17 cellular contexts compared by ENCODE assay signal in genomic region chr4:184808719-184809062, GRCh38. TPM values are rescaled to one million over a fixed set of nuclear protein-coding genes. Genes with fewer than 3 reads are reported as not detected.
A peak's percentile ranks its signal among the peaks of the same experiment; 100 is the strongest.
DNase-seq lines count a peak whose midpoint lies in the region; ATAC-seq, FAIRE-seq and TF ChIP-seq lines count a peak whose summit lies in the region.
"Had no signal": no experiment of that assay in that cellular context is flagged by ENCODE, and none has a peak within 500 bp of the region (broad histone marks: within the 10 kb centered on the region; RNA-seq: fewer than 3 reads in every experiment).

No MANE protein-coding gene starts in this region.

- no peaks in the 10 kb centered on the region for H3K36me3 ChIP-seq in heart right ventricle
- no peaks in the 10 kb centered on the region for H3K36me3 ChIP-seq in breast epithelium
- H3K36me3 ChIP-seq in HepG2 (replicated peaks in 1 of 2; ENCODE audit: control insufficient read depth in 1 of 2, insufficient read depth in 2 of 2, low read length in 2 of 2): no peaks in the 10 kb centered on the region
- H3K36me3 ChIP-seq in thyroid gland: no peaks in the 10 kb centered on the region
- no peaks in the 10 kb centered on the region for H3K36me3 ChIP-seq in kidney (ENCODE audit: control insufficient read depth in 1 of 2, insufficient read depth in 2 of 2, low read length in 2 of 2)
- H3K36me3 ChIP-seq: transverse colon had no signal

- peaks cover 10% of the 10 kb centered on the region for H3K79me2 ChIP-seq in HepG2 (ENCODE audit: insufficient read depth, low read length)

- H2AFZ ChIP-seq in HepG2 (ENCODE audit: low read length): no peak overlapping the region

- TF ChIP-seq CTCF in heart right ventricle (IDR thresholded peaks at IDR 0.05) (peak in 1 of 9 donors; percentile 0), breast epithelium (IDR thresholded peaks at IDR 0.05) (no peak), HepG2 (CRISPR knock-in tag; IDR thresholded peaks at IDR 0.05) (no peak), thyroid gland (IDR thresholded peaks at IDR 0.05) (no peak), kidney (IDR thresholded peaks at IDR 0.05; ENCODE audit: borderline replicate concordance, extremely low read depth, insufficient read depth) (no peak)

- no peak for ATAC-seq in heart right ventricle
- peak; percentile 32 for ATAC-seq in HepG2
- ATAC-seq: T-cell had no signal

- H3K27ac ChIP-seq in heart right ventricle (peak overlapping the region; percentile 0 to 87 (median 79)), breast epithelium (peak overlapping the region; percentile 68 to 81), HepG2 (ENCODE audit: extremely low read length, insufficient read depth, low read length) (peak overlapping the region; percentile 5), thyroid gland (peak overlapping the region; percentile 4 to 96 (median 94)), kidney (ENCODE audit: low read depth in 2 of 2, low read length in 2 of 2) (peak overlapping the region in 1 of 2 donors; percentile 18)
- H3K27ac ChIP-seq: transverse colon had no signal

- BruUV-seq in HepG2 (replicated peaks; lab: Mats Ljungman, UMichigan): no TSS peak

- no peak for DNase-seq in heart right ventricle
- no peak for DNase-seq in cardiac septum (ENCODE audit: low spot score)
- no peak for DNase-seq in breast epithelium (ENCODE audit: low spot score in 2 of 2)
- DNase-seq in HepG2 (ENCODE audit: low spot score): no peak
- DNase-seq in thyroid gland: no peak
- no peak for DNase-seq in NCI-H1092 (lab: John Stamatoyannopoulos, UW)
- no peak for DNase-seq in RPMI8226
- DNase-seq in kidney: no peak
- DNase-seq: 8988T; activated naive CD4-positive, alpha-beta T cell; CD4-positive, CD25-positive, alpha-beta regulatory T cell; DMS79; NCI-H774; stimulated activated CD4-positive, alpha-beta T cell treated with anti-CD3 and anti-CD28 coated beads, Interleukin-4, amount 100 ng/mL, for 1 hour; stimulated activated CD8-positive, alpha-beta memory T cell treated with anti-CD3 and anti-CD28 coated beads, Interleukin-4, amount 100 ng/mL, for 48 hours; T-cell; transverse colon had no signal

- in situ Hi-C loops in HepG2 (cut with HindIII; ENCODE audit: extremely low pct_ligation_motif_present, low pct_unique_long_range_greater_than_20kb): no loop called here

- no peak for TF ChIP-seq RAD21 in HepG2 (CRISPR knock-in tag; IDR thresholded peaks at IDR 0.05)

- TF ChIP-seq POLR2A in breast epithelium (IDR thresholded peaks at IDR 0.05) (no peak), HepG2 (IDR thresholded peaks at IDR 0.05; ENCODE audit: insufficient read depth in 1 of 2, low read depth in 2 of 2, low read length in 2 of 2) (no peak), thyroid gland (IDR thresholded peaks at IDR 0.05) (peak in 1 of 2 donors; percentile 64)

- TF ChIP-seq EP300 in HepG2 (IDR thresholded peaks at IDR 0.05; ENCODE audit: low read depth in 2 of 2, low read length in 2 of 2) (no peak), HepG2 (CRISPR knock-in tag; IDR thresholded peaks at IDR 0.05; ENCODE audit: borderline replicate concordance) (no peak)

- H3K27me3 ChIP-seq in heart right ventricle: no peaks in the 10 kb centered on the region
- H3K27me3 ChIP-seq in breast epithelium: no peaks in the 10 kb centered on the region
- no peaks in the 10 kb centered on the region for H3K27me3 ChIP-seq in HepG2 (ENCODE audit: control insufficient read depth in 1 of 2, insufficient read depth in 2 of 2, low read length in 2 of 2)
- no peaks in the 10 kb centered on the region for H3K27me3 ChIP-seq in thyroid gland
- H3K27me3 ChIP-seq: transverse colon had no signal

- H3K4me2 ChIP-seq in HepG2 (ENCODE audit: low read depth, low read length): peak overlapping the region; percentile 60

- no peak overlapping the region for H3K4me3 ChIP-seq in heart right ventricle
- no peak overlapping the region for H3K4me3 ChIP-seq in breast epithelium
- H3K4me3 ChIP-seq in HepG2 (replicated peaks in 1 of 3; ENCODE audit: insufficient read depth in 1 of 3, low read depth in 2 of 3, low read length in 3 of 3): no peak overlapping the region
- no peak overlapping the region for H3K4me3 ChIP-seq in thyroid gland (replicated peaks in 1 of 3)
- H3K4me3 ChIP-seq in kidney (ENCODE audit: low read length in 2 of 2): no peak overlapping the region
- H3K4me3 ChIP-seq: transverse colon had no signal

- no peaks in the 10 kb centered on the region for H3K9me3 ChIP-seq in heart right ventricle
- no peaks in the 10 kb centered on the region for H3K9me3 ChIP-seq in breast epithelium
- H3K9me3 ChIP-seq in HepG2 (ENCODE audit: low read length): no peaks in the 10 kb centered on the region
- no peaks in the 10 kb centered on the region for H3K9me3 ChIP-seq in thyroid gland
- no peaks in the 10 kb centered on the region for H3K9me3 ChIP-seq in kidney (ENCODE audit: control insufficient read depth in 1 of 2, low read length in 2 of 2)
- H3K9me3 ChIP-seq: transverse colon had no signal

- POLR2A ChIA-PET in HepG2 (lab: Yijun Ruan, JAX): interaction anchor here (1.1 to 2.3 kb wide), 3 partner anchors 12 to 75 kb away, joined by 4 to 6 read pairs (median 4); partner anchors contain the start of gene CENPU

- no peaks in the 10 kb centered on the region for H4K20me1 ChIP-seq in HepG2 (ENCODE audit: insufficient read depth, low read length)

- WGBS in heart right ventricle, 2 donors: 52 to 58% methylated on average over 1 of the region's 1 CpG
- WGBS in HepG2 (ENCODE audit: low lambda C conversion rate): 25% methylated on average over 1 of the region's 1 CpG
- 38 to 44% methylated on average over 1 of the region's 1 CpG for WGBS in thyroid gland, 2 donors

- FAIRE-seq in HepG2 (lab: Jason Lieb, UNC) (no peak), kidney (lab: Jason Lieb, UNC) (no peak)

- CTCF ChIA-PET in HepG2 (lab: Yijun Ruan, JAX; ENCODE audit: low intra/inter-chr PET ratio, low total read pairs): no interaction called here

- H3K9ac ChIP-seq in HepG2 (ENCODE audit: insufficient read depth, low read depth, low read length) (peak overlapping the region; percentile 23), kidney (ENCODE audit: low read length in 2 of 2) (peak overlapping the region in 1 of 2 donors; percentile 1)

- H3K4me1 ChIP-seq in heart right ventricle: peaks cover 7 to 97% (median 82%) of the 10 kb centered on the region in 9 donors
- H3K4me1 ChIP-seq in breast epithelium: peaks cover 0 to 7% of the 10 kb centered on the region in 2 donors
- H3K4me1 ChIP-seq in HepG2 (ENCODE audit: insufficient read depth, low read length): peaks cover 75% of the 10 kb centered on the region
- peaks cover 39 to 82% of the 10 kb centered on the region in 2 donors for H3K4me1 ChIP-seq in thyroid gland
- peaks cover 31 to 37% of the 10 kb centered on the region in 2 donors for H3K4me1 ChIP-seq in kidney (ENCODE audit: control insufficient read depth in 1 of 2, insufficient read depth in 1 of 2, low read depth in 1 of 2, low read length in 2 of 2)

- intact Hi-C loops in heart right ventricle (cut with DNase I): no loop called here
- intact Hi-C loops in cardiac septum (cut with DNase I): loop anchor here (5.0 kb wide), 2 partner anchors 161 to 304 kb away; partner anchors contain the start of genes CASP3 and PRIMPOL
- intact Hi-C loops in breast epithelium (cut with DNase I; ENCODE audit: low total_unique reads): no loop called here
- intact Hi-C loops in HepG2 (cut with micrococcal nuclease; ENCODE audit: unreplicated experiment): loop anchor here (1.0 to 10.0 kb wide), 2 partner anchors 30 to 176 kb away; no protein-coding TSS in a partner anchor
- intact Hi-C loops in thyroid gland (cut with DNase I): no loop called here
- intact Hi-C loops in kidney (cut with DNase I): no loop called here

TF ChIP-seq in HepG2, 621 proteins besides CTCF, POLR2A, EP300 and RAD21 (continues in another document):
- no peak for TF ChIP-seq ZKSCAN1 (IDR thresholded peaks at IDR 0.05; ENCODE audit: low read length)
- TF ChIP-seq ESRRA (CRISPR knock-in tag; IDR thresholded peaks at IDR 0.05; ENCODE audit: low read depth): no peak
- 0 out of 3 replicates have a peak, but pooled peaks have one; percentile 7 for TF ChIP-seq MXI1 (IDR thresholded peaks at IDR 0.05; ENCODE audit: borderline replicate concordance, low read depth, low read length)
- no peak for TF ChIP-seq ZNF790 (CRISPR knock-in tag; IDR thresholded peaks at IDR 0.05; ENCODE audit: borderline replicate concordance)
- TF ChIP-seq ZNF207 (IDR thresholded peaks at IDR 0.05; ENCODE audit: borderline replicate concordance): no peak

RNA-seq across cellular contexts. Expression of gene ACSL1, which starts 17.1 kb away (rescaled TPM):
- total RNA-seq in heart right ventricle (100 to 1,000 TPM; 181 to 526 (median 239) TPM), cardiac septum (98.6 TPM), breast epithelium (100 to 1,000 TPM; 167 to 797 (median 254) TPM), HepG2 (2016; rRNA removed; fragmentation: Illumina TruSeq; extraction: Trizol) (29.8 and 38.2 TPM in 2 replicates), thyroid gland (100 to 1,000 TPM in 2 of 4 donors, 10 to 100 TPM in 2; 78.2 to 163 (median 112) TPM), kidney (98.1 TPM)
- polyA plus RNA-seq in heart right ventricle (100 to 1,000 TPM; 127 to 264 TPM), HepG2 (2011; rRNA removed) (10.0 and 14.3 TPM in 2 replicates), kidney (ENCODE audit: insufficient read depth, low read depth, low replicate concordance) (322 TPM)
- 5.1 and 5.5 TPM in 2 replicates for total RNA-seq in HepG2 (2016; cell fraction: cytosol; rRNA removed; fragmentation: Illumina TruSeq; extraction: Trizol; ENCODE audit: low read depth)
- total RNA-seq in HepG2 (2016; cell fraction: insoluble cytoplasmic fraction; rRNA removed; fragmentation: Illumina TruSeq; extraction: Trizol): 27.7 and 32.5 TPM in 2 replicates
- total RNA-seq in HepG2 (2016; cell fraction: membrane; rRNA removed; fragmentation: Illumina TruSeq; extraction: Trizol): 15.6 and 17.1 TPM in 2 replicates
- 33.0 and 35.9 TPM in 2 replicates for total RNA-seq in HepG2 (2016; cell fraction: nucleus; rRNA removed; fragmentation: Illumina TruSeq; extraction: Trizol)
- 5.5 and 11.2 TPM in 2 replicates for polyA plus RNA-seq in HepG2 (2011; cell fraction: cytosol; rRNA removed)
- 10.0 and 18.6 TPM in 2 replicates for polyA plus RNA-seq in HepG2 (2011; cell fraction: nucleus; rRNA removed)
- 8.5 and 20.6 TPM in 2 replicates for polyA plus RNA-seq in HepG2 (2012)
- 3.5 and 4.7 TPM in 2 replicates for polyA plus RNA-seq in HepG2 (2016; cell fraction: cytosol; fragmentation: Illumina TruSeq; extraction: Trizol; ENCODE audit: low read depth)
- polyA plus RNA-seq in HepG2 (2016; cell fraction: insoluble cytoplasmic fraction; fragmentation: Illumina TruSeq; extraction: Trizol; ENCODE audit: low read depth): 31.0 and 31.7 TPM in 2 replicates
- 10.4 and 12.2 TPM in 2 replicates for polyA plus RNA-seq in HepG2 (2016; cell fraction: membrane; fragmentation: Illumina TruSeq; extraction: Trizol; ENCODE audit: low read depth)
- 44.4 and 47.7 TPM in 2 replicates for polyA plus RNA-seq in HepG2 (2016; cell fraction: nucleus; fragmentation: Illumina TruSeq; extraction: Trizol; ENCODE audit: insufficient read depth, low read depth)
- 14.8 and 18.9 TPM in 2 replicates for polyA minus RNA-seq in HepG2 (2011; rRNA and poly(A)+ RNA removed; ENCODE audit: low replicate concordance)
- polyA minus RNA-seq in HepG2 (2011; cell fraction: cytosol; rRNA and poly(A)+ RNA removed): 11.4 and 23.7 TPM in 2 replicates
- polyA minus RNA-seq in HepG2 (2011; cell fraction: nucleus; rRNA and poly(A)+ RNA removed): 11.5 and 23.1 TPM in 2 replicates

Comparison
In these comparisons a context has a peak if more than half of its experiments do, and no peak if none do; other contexts are left out.
1. intact Hi-C loops: an anchor here in cardiac septum (5.0 kb wide) and HepG2 (1.0 to 10.0 kb wide); none called in heart right ventricle, breast epithelium, thyroid gland and kidney.